21 cellular contexts compared by ENCODE assay signal in genomic region chr6:130787726-130788500, GRCh38. TPM values are rescaled to one million over a fixed set of nuclear protein-coding genes. Genes with fewer than 3 reads are reported as not detected.
DNase-seq lines count a peak whose midpoint lies in the region; ATAC-seq and TF ChIP-seq lines count a peak whose summit lies in the region.
"Had no signal": no experiment of that assay in that cellular context is flagged by ENCODE, and none has a peak within 500 bp of the region (broad histone marks: within the 10 kb centered on the region; RNA-seq: fewer than 3 reads in every experiment).

No MANE protein-coding gene starts in this region.

- no peaks in the 10 kb centered on the region for H3K9me2 ChIP-seq in SK-N-SH

- H3K79me2 ChIP-seq in SK-N-SH (ENCODE audit: insufficient read depth): no peaks in the 10 kb centered on the region

- POLR2A ChIA-PET in GM10248 (lab: Yijun Ruan, JAX) (no interaction called here), SK-N-SH (lab: Yijun Ruan, JAX) (no interaction called here)

- no peaks in the 10 kb centered on the region for H3K4me1 Mint-ChIP-seq in effector memory CD8-positive, alpha-beta T cell (ENCODE audit: low read depth in 2 of 2)
- H3K4me1 Mint-ChIP-seq: T-cell had no signal

- TF ChIP-seq EP300 in SK-N-SH (IDR thresholded peaks at IDR 0.05; ENCODE audit: borderline replicate concordance in 1 of 2, low read depth in 1 of 2, low read length in 1 of 2): no peak

- no peak for TF ChIP-seq RAD21 in SK-N-SH (IDR thresholded peaks at IDR 0.05; ENCODE audit: low read length)

- no peak overlapping the region for H3K27ac ChIP-seq in SK-N-SH (ENCODE audit: low read depth in 2 of 2, low read length in 1 of 2)
- H3K27ac ChIP-seq: BLaER1 treated with 17β-estradiol and CSF1 and Interleukin-3, amounts not matched to agents 10 nM and 100 nM; GM23248 had no signal

- peak; percentile 18 for DNase-seq in GM10248 (ENCODE audit: extremely low spot score)
- peak; percentile 67 for DNase-seq in OCI-M1 (lab: John Stamatoyannopoulos, UW)
- DNase-seq in SK-N-SH: no peak
- no peak for DNase-seq in effector memory CD8-positive, alpha-beta T cell
- DNase-seq in activated gamma-delta T cell (lab: John Stamatoyannopoulos, UW): no peak
- DNase-seq: Calu3; CD8-positive, alpha-beta T cell; EL; GM23248; NCI-H1417 treated with DMSO at 0.1 percent for 48 hours; NCI-H1930; NCI-H345; NCI-H524 treated with DMSO at 0.1 percent for 48 hours; Right ventricle myocardium superior; T-cell had no signal

- no peaks in the 10 kb centered on the region for H3K9me3 Mint-ChIP-seq in effector memory CD8-positive, alpha-beta T cell
- H3K9me3 Mint-ChIP-seq: CD8-positive, alpha-beta T cell had no signal

- 52% methylated on average over 3 of the region's 3 CpGs for WGBS in SK-N-SH (ENCODE audit: low lambda C conversion rate)

- no peak overlapping the region for H3K4me3 Mint-ChIP-seq in effector memory CD8-positive, alpha-beta T cell
- H3K4me3 Mint-ChIP-seq: CD8-positive, alpha-beta T cell; T-cell had no signal

- H3K9me3 ChIP-seq in SK-N-SH: no peaks in the 10 kb centered on the region
- H3K9me3 ChIP-seq: BLaER1 treated with 17β-estradiol and CSF1 and Interleukin-3, amounts not matched to agents 10 nM and 100 nM had no signal

- no peaks in the 10 kb centered on the region for H3K27me3 Mint-ChIP-seq in effector memory CD8-positive, alpha-beta T cell
- H3K27me3 Mint-ChIP-seq: T-cell had no signal

- H3K9ac ChIP-seq in SK-N-SH: no peak overlapping the region
- H3K9ac ChIP-seq: BLaER1 treated with 17β-estradiol and CSF1 and Interleukin-3, amounts not matched to agents 10 nM and 100 nM; GM23248 had no signal

- peaks cover 3% of the 10 kb centered on the region for H3F3A ChIP-seq in SK-N-SH (replicated peaks; ENCODE audit: insufficient read depth)

- CTCF ChIA-PET in GM10248 (lab: Yijun Ruan, JAX): no interaction called here
- CTCF ChIA-PET in SK-N-SH (lab: Yijun Ruan, JAX): no interaction called here

- no peak overlapping the region for H3K4me3 ChIP-seq in SK-N-SH (ENCODE audit: low read depth in 2 of 2, low read length in 1 of 2)
- H3K4me3 ChIP-seq: BLaER1 treated with 17β-estradiol and CSF1 and Interleukin-3, amounts not matched to agents 10 nM and 100 nM; GM23248; K562 had no signal

- no peak for TF ChIP-seq CTCF in GM10248 (IDR thresholded peaks at IDR 0.05; ENCODE audit: control extremely low read depth, extremely low read depth, low read depth, missing control alignments)
- TF ChIP-seq CTCF in SK-N-SH (IDR thresholded peaks at IDR 0.05): no peak

- ATAC-seq in GM18861 (IDR thresholded peaks at IDR 0.05; ENCODE audit: unreplicated experiment) (peak; percentile 84), HG03432 (IDR thresholded peaks at IDR 0.05; ENCODE audit: unreplicated experiment) (peak; percentile 64), GM21390 (IDR thresholded peaks at IDR 0.05; ENCODE audit: unreplicated experiment) (no peak)
- ATAC-seq in effector memory CD8-positive, alpha-beta T cell (replicated peaks): no peak
- ATAC-seq: CD8-positive, alpha-beta T cell; HCT116; K562; T-cell had no signal

- no peak overlapping the region for H3K27ac Mint-ChIP-seq in effector memory CD8-positive, alpha-beta T cell
- H3K27ac Mint-ChIP-seq: CD8-positive, alpha-beta T cell; T-cell had no signal

- H3K36me3 ChIP-seq in SK-N-SH (replicated peaks in 1 of 2; ENCODE audit: control insufficient read depth in 1 of 2, insufficient read depth in 2 of 2, low read length in 1 of 2): no peaks in the 10 kb centered on the region
- H3K36me3 ChIP-seq: BLaER1 treated with 17β-estradiol and CSF1 and Interleukin-3, amounts not matched to agents 10 nM and 100 nM had no signal

- H2AFZ ChIP-seq in SK-N-SH (ENCODE audit: low read depth): no peak overlapping the region
- H2AFZ ChIP-seq: GM23248 had no signal

- H3K4me2 ChIP-seq in SK-N-SH: no peak overlapping the region
- H3K4me2 ChIP-seq: BLaER1 treated with 17β-estradiol and CSF1 and Interleukin-3, amounts not matched to agents 10 nM and 100 nM had no signal

- H3K36me3 Mint-ChIP-seq in effector memory CD8-positive, alpha-beta T cell (ENCODE audit: insufficient read depth): no peaks in the 10 kb centered on the region
- H3K36me3 Mint-ChIP-seq: CD8-positive, alpha-beta T cell; T-cell had no signal

- H4K20me1 ChIP-seq in SK-N-SH (ENCODE audit: insufficient read depth): no peaks in the 10 kb centered on the region
- H4K20me1 ChIP-seq: BLaER1 treated with 17β-estradiol and CSF1 and Interleukin-3, amounts not matched to agents 10 nM and 100 nM had no signal

- H3K4me1 ChIP-seq in SK-N-SH (ENCODE audit: control insufficient read depth in 1 of 2, insufficient read depth in 2 of 2, low read depth in 1 of 2, low read length in 1 of 2): peaks cover 0 to 7% of the 10 kb centered on the region in 2 experiments; a peak in 2 of 4 replicates

- H3K27me3 ChIP-seq in SK-N-SH (ENCODE audit: insufficient read depth): no peaks in the 10 kb centered on the region
- H3K27me3 ChIP-seq: BLaER1 treated with 17β-estradiol and CSF1 and Interleukin-3, amounts not matched to agents 10 nM and 100 nM had no signal

TF ChIP-seq in SK-N-SH, 30 proteins besides CTCF, POLR2A, EP300 and RAD21:
- TF ChIP-seq SIN3A (IDR thresholded peaks at IDR 0.05; ENCODE audit: borderline replicate concordance, low read depth, low read length) (no peak), USF1 (IDR thresholded peaks at IDR 0.05; ENCODE audit: borderline replicate concordance, low read depth) (no peak), RXRA (IDR thresholded peaks at IDR 0.05; ENCODE audit: borderline replicate concordance, low read depth) (no peak), SMC3 (IDR thresholded peaks at IDR 0.05; ENCODE audit: low read depth, low read length) (no peak), POLR2AphosphoS5 (IDR thresholded peaks at IDR 0.05; ENCODE audit: low read depth, low read length) (no peak), MXI1 (IDR thresholded peaks at IDR 0.05; ENCODE audit: low read depth, low read length) (no peak), REST (IDR thresholded peaks at IDR 0.05; ENCODE audit: low read depth, low read length) (no peak)

RNA-seq across cellular contexts. Expression of gene SMLR1, which starts 39.3 kb away (rescaled TPM):
- 0.03 TPM in 1 of 2 replicates, not detected in the other for polyA plus RNA-seq in SK-N-SH (2012; rRNA removed)
- not detected in 2 replicates for polyA plus RNA-seq in SK-N-SH (2012; cell fraction: cytosol; rRNA removed)
- polyA plus RNA-seq in SK-N-SH (2012; cell fraction: nucleus; rRNA removed): 0.01 TPM in 1 of 2 replicates, not detected in the other
- polyA plus RNA-seq: GM23248, K562 had no signal

Comparison
In these comparisons a context has a peak if more than half of its experiments do, and no peak if none do; other contexts are left out.
1. DNase-seq: peak in GM10248 (single experiment) and OCI-M1 (single experiment); none in SK-N-SH (single experiment), effector memory CD8-positive, alpha-beta T cell (0 of 3) and activated gamma-delta T cell (single experiment).
2. ATAC-seq: peak in GM18861 (single experiment) and HG03432 (single experiment); none in GM21390 (single experiment) and effector memory CD8-positive, alpha-beta T cell (single experiment).